Comparison of ENCODE assay signal across 8 cellular contexts in genomic region chr17:42459983-42460300, GRCh38. TPM values are rescaled to one million over a fixed set of nuclear protein-coding genes. Genes with fewer than 3 reads are reported as not detected.
DNase-seq lines count a peak whose midpoint lies in the region; ATAC-seq lines count a peak whose summit lies in the region.

No MANE protein-coding gene starts in this region.

- POLR2A ChIA-PET in naive thymus-derived CD8-positive, alpha-beta T cell (lab: Charles Lee), result interaction anchor here (0.6 to 1.1 kb wide), 3 partner anchors 59 to 123 kb away, joined by 3 to 5 read pairs (median 3); no protein-coding TSS in a partner anchor

- H3K27me3 Mint-ChIP-seq in T-helper 1 cell treated with Interleukin-12 subunit alpha and Interleukin-12 subunit beta and Interleukin-4 antibody, amounts not matched to agents 30 μg/mL and 1 μg/mL, for 36 hours (ENCODE audit: low read depth), result peaks cover 19% of the 10 kb centered on the region
- H3K27me3 Mint-ChIP-seq in naive thymus-derived CD8-positive, alpha-beta T cell, result no peaks in the 10 kb centered on the region

- no peaks in the 10 kb centered on the region for H3K9me3 Mint-ChIP-seq in T-helper 1 cell treated with Interleukin-12 subunit alpha and Interleukin-12 subunit beta and Interleukin-4 antibody, amounts not matched to agents 30 μg/mL and 1 μg/mL, for 36 hours
- H3K9me3 Mint-ChIP-seq in naive thymus-derived CD8-positive, alpha-beta T cell, result peaks cover 0 to 2% (median 0%) of the 10 kb centered on the region in 9 donors

- peaks cover 6% of the 10 kb centered on the region for H3K36me3 Mint-ChIP-seq in T-helper 1 cell treated with Interleukin-12 subunit alpha and Interleukin-12 subunit beta and Interleukin-4 antibody, amounts not matched to agents 30 μg/mL and 1 μg/mL, for 36 hours (ENCODE audit: low read depth)
- peaks cover 0 to 10% (median 0%) of the 10 kb centered on the region in 3 donors for H3K36me3 Mint-ChIP-seq in naive thymus-derived CD8-positive, alpha-beta T cell

- peak overlapping the region; percentile 97 for H3K27ac Mint-ChIP-seq in T-helper 1 cell treated with Interleukin-12 subunit alpha and Interleukin-12 subunit beta and Interleukin-4 antibody, amounts not matched to agents 30 μg/mL and 1 μg/mL, for 36 hours
- H3K27ac Mint-ChIP-seq in naive thymus-derived CD8-positive, alpha-beta T cell, result peak overlapping the region in 7 of 10 donors; percentile 24 to 92 (median 81)

- peak; percentile 19 to 42 for ATAC-seq in naive thymus-derived CD8-positive, alpha-beta T cell
- no peak for ATAC-seq in HG03095 (IDR thresholded peaks at IDR 0.05; ENCODE audit: unreplicated experiment)
- no peak for ATAC-seq in HG02798 (IDR thresholded peaks at IDR 0.05; ENCODE audit: poor library complexity, unreplicated experiment)
- no peak for ATAC-seq in GM19328 (IDR thresholded peaks at IDR 0.05; ENCODE audit: unreplicated experiment)

- H3K4me3 Mint-ChIP-seq in T-helper 1 cell treated with Interleukin-12 subunit alpha and Interleukin-12 subunit beta and Interleukin-4 antibody, amounts not matched to agents 30 μg/mL and 1 μg/mL, for 36 hours, result peak overlapping the region; percentile 95
- peak overlapping the region; percentile 84 to 96 (median 92) for H3K4me3 Mint-ChIP-seq in naive thymus-derived CD8-positive, alpha-beta T cell

- peak; percentile 35 for DNase-seq in CD1c-positive myeloid dendritic cell (ENCODE audit: extremely low spot score)
- peak; percentile 45 for DNase-seq in HT1080 (ENCODE audit: low read depth)
- no peak for DNase-seq in epithelial cell of prostate (ENCODE audit: low read depth, low spot score)
- DNase-seq in naive thymus-derived CD8-positive, alpha-beta T cell, result peak in 2 of 10 donors; percentile 54 to 56

- peak overlapping the region; percentile 86 for H3K27ac ChIP-seq in epithelial cell of prostate

- peaks cover 34% of the 10 kb centered on the region for H3K4me1 Mint-ChIP-seq in T-helper 1 cell treated with Interleukin-12 subunit alpha and Interleukin-12 subunit beta and Interleukin-4 antibody, amounts not matched to agents 30 μg/mL and 1 μg/mL, for 36 hours (ENCODE audit: low read depth)
- peaks cover 28 to 54% (median 47%) of the 10 kb centered on the region in 4 donors for H3K4me1 Mint-ChIP-seq in naive thymus-derived CD8-positive, alpha-beta T cell

RNA-seq across cellular contexts. Expression of gene ATP6V0A1, which starts 1.3 kb away (rescaled TPM):
- total RNA-seq in HT1080 (2014; rRNA removed; shearing (Covaris generic)), result 11.8 and 14.8 TPM in 2 replicates
- polyA plus RNA-seq in HT1080 (2015; cell fraction: cytosol; rRNA removed), result 8.4 and 9.4 TPM in 2 replicates
- 38.6 and 45.7 TPM in 2 replicates for polyA plus RNA-seq in HT1080 (2015; cell fraction: nucleus; rRNA removed)
- total RNA-seq in naive thymus-derived CD8-positive, alpha-beta T cell, result 10 to 100 TPM; 18.3 to 19.1 TPM
- 10 to 100 TPM in 2 of 3 donors, 1 to 10 TPM in 1; 4.1 to 12.6 (median 10.3) TPM for polyA plus RNA-seq in naive thymus-derived CD8-positive, alpha-beta T cell

RNA-seq across cellular contexts. Expression of gene CAVIN1, which starts 36.9 kb away (rescaled TPM):
- 232 and 236 TPM in 2 replicates for total RNA-seq in HT1080 (2014; rRNA removed; shearing (Covaris generic))
- polyA plus RNA-seq in HT1080 (2015; cell fraction: cytosol; rRNA removed), result 129 and 146 TPM in 2 replicates
- polyA plus RNA-seq in HT1080 (2015; cell fraction: nucleus; rRNA removed), result 163 and 166 TPM in 2 replicates
- total RNA-seq in naive thymus-derived CD8-positive, alpha-beta T cell, result not detected
- under 1 TPM in 1 of 3 donors, not detected in 2; 0.03 TPM for polyA plus RNA-seq in naive thymus-derived CD8-positive, alpha-beta T cell

Comparison
In these comparisons a context has a peak if more than half of its experiments do, and no peak if none do; other contexts are left out.
1. ATAC-seq: peak in naive thymus-derived CD8-positive, alpha-beta T cell (2 of 2); none in HG03095 (single experiment), HG02798 (single experiment) and GM19328 (single experiment).
2. RNA of gene CAVIN1, which starts 36.9 kb away (total RNA-seq): 232 to 236 TPM in HT1080; not detected in naive thymus-derived CD8-positive, alpha-beta T cell; every median in the first group is over 100 times any median in the second.